1 cellular context compared by ENCODE assay signal in genomic region chr17:80703109-80703508, GRCh38.
TF ChIP-seq lines count a peak whose summit lies in the region.

No MANE protein-coding gene starts in this region.

TF ChIP-seq in GM23338, 12 proteins besides CTCF, POLR2A, EP300 and RAD21 (continued from another document):
- TF ChIP-seq, protein P1, sequence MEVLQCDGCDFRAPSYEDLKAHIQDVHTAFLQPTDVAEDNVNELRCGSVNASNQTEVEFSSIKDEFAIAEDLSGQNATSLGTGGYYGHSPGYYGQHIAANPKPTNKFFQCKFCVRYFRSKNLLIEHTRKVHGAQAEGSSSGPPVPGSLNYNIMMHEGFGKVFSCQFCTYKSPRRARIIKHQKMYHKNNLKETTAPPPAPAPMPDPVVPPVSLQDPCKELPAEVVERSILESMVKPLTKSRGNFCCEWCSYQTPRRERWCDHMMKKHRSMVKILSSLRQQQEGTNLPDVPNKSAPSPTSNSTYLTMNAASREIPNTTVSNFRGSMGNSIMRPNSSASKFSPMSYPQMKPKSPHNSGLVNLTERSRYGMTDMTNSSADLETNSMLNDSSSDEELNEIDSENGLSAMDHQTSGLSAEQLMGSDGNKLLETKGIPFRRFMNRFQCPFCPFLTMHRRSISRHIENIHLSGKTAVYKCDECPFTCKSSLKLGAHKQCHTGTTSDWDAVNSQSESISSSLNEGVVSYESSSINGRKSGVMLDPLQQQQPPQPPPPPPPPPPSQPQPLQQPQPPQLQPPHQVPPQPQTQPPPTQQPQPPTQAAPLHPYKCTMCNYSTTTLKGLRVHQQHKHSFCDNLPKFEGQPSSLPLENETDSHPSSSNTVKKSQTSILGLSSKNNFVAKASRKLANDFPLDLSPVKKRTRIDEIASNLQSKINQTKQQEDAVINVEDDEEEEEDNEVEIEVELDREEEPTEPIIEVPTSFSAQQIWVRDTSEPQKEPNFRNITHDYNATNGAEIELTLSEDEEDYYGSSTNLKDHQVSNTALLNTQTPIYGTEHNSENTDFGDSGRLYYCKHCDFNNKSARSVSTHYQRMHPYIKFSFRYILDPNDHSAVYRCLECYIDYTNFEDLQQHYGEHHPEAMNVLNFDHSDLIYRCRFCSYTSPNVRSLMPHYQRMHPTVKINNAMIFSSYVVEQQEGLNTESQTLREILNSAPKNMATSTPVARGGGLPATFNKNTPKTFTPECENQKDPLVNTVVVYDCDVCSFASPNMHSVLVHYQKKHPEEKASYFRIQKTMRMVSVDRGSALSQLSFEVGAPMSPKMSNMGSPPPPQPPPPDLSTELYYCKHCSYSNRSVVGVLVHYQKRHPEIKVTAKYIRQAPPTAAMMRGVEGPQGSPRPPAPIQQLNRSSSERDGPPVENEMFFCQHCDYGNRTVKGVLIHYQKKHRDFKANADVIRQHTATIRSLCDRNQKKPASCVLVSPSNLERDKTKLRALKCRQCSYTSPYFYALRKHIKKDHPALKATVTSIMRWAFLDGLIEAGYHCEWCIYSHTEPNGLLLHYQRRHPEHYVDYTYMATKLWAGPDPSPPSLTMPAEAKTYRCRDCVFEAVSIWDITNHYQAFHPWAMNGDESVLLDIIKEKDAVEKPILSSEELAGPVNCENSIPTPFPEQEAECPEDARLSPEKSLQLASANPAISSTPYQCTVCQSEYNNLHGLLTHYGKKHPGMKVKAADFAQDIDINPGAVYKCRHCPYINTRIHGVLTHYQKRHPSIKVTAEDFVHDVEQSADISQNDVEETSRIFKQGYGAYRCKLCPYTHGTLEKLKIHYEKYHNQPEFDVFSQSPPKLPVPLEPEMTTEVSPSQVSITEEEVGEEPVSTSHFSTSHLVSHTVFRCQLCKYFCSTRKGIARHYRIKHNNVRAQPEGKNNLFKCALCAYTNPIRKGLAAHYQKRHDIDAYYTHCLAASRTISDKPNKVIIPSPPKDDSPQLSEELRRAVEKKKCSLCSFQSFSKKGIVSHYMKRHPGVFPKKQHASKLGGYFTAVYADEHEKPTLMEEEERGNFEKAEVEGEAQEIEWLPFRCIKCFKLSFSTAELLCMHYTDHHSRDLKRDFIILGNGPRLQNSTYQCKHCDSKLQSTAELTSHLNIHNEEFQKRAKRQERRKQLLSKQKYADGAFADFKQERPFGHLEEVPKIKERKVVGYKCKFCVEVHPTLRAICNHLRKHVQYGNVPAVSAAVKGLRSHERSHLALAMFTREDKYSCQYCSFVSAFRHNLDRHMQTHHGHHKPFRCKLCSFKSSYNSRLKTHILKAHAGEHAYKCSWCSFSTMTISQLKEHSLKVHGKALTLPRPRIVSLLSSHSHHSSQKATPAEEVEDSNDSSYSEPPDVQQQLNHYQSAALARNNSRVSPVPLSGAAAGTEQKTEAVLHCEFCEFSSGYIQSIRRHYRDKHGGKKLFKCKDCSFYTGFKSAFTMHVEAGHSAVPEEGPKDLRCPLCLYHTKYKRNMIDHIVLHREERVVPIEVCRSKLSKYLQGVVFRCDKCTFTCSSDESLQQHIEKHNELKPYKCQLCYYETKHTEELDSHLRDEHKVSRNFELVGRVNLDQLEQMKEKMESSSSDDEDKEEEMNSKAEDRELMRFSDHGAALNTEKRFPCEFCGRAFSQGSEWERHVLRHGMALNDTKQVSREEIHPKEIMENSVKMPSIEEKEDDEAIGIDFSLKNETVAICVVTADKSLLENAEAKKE (CRISPR knock-in tag; IDR thresholded peaks at IDR 0.05) = no peak
- TF ChIP-seq STAT1 (IDR thresholded peaks at IDR 0.05; ENCODE audit: unreplicated experiment) = no peak
